ENCODE assay signal across 14 cellular contexts in genomic region chr1:229699613-229700242, GRCh38.
DNase-seq lines count a peak whose midpoint lies in the region; TF ChIP-seq lines count a peak whose summit lies in the region.
"Had no signal": no experiment of that assay in that cellular context is flagged by ENCODE, and none has a peak within 500 bp of the region (broad histone marks: within the 10 kb centered on the region; RNA-seq: fewer than 3 reads in every experiment).

No MANE protein-coding gene starts in this region.

- TF ChIP-seq EP300 in sigmoid colon (IDR thresholded peaks at IDR 0.05), result no peak

- intact Hi-C loops in sigmoid colon (cut with DNase I), result no loop called here

- H3K9me3 ChIP-seq in sigmoid colon (no peaks in the 10 kb centered on the region), Peyer's patch (no peaks in the 10 kb centered on the region)
- H3K9me3 ChIP-seq: spleen, transverse colon had no signal

- H3K27me3 ChIP-seq in sigmoid colon, result no peaks in the 10 kb centered on the region
- no peaks in the 10 kb centered on the region for H3K27me3 ChIP-seq in Peyer's patch
- H3K27me3 ChIP-seq: transverse colon had no signal

- H3K36me3 ChIP-seq in sigmoid colon (no peaks in the 10 kb centered on the region), Peyer's patch (no peaks in the 10 kb centered on the region)
- H3K36me3 ChIP-seq: spleen, transverse colon had no signal

- TF ChIP-seq CTCF in astrocyte of the cerebellum (IDR thresholded peaks at IDR 0.05; ENCODE audit: low read depth, low read length, missing control alignments) (no peak), sigmoid colon (IDR thresholded peaks at IDR 0.05) (no peak), Peyer's patch (IDR thresholded peaks at IDR 0.05) (no peak)

- POLR2A ChIA-PET in HEK293T (lab: Yijun Ruan, JAX), result no interaction called here

- peak overlapping the region in 3 of 4 donors; percentile 32 to 48 (median 37) for H3K27ac ChIP-seq in sigmoid colon
- H3K27ac ChIP-seq in Peyer's patch, result no peak overlapping the region
- H3K27ac ChIP-seq: spleen, transverse colon had no signal

- H3K4me3 ChIP-seq in astrocyte of the cerebellum (ENCODE audit: low read depth, low read length), result no peak overlapping the region
- no peak overlapping the region for H3K4me3 ChIP-seq in sigmoid colon
- H3K4me3 ChIP-seq in Peyer's patch, result no peak overlapping the region
- H3K4me3 ChIP-seq: spleen, transverse colon had no signal

- 67% methylated on average over 7 of the region's 7 CpGs for WGBS in sigmoid colon, 2 donors

- peaks cover 0 to 20% (median 9%) of the 10 kb centered on the region in 4 donors for H3K4me1 ChIP-seq in sigmoid colon
- H3K4me1 ChIP-seq in Peyer's patch, result no peaks in the 10 kb centered on the region
- H3K4me1 ChIP-seq: transverse colon had no signal

- CTCF ChIA-PET in HEK293T (lab: Yijun Ruan, JAX), result no interaction called here

- in situ Hi-C loops in astrocyte of the cerebellum (cut with HindIII; ENCODE audit: low sequenced_read_pairs) (no loop called here), KBM-7 (cut with MboI; ENCODE audit: low pct_unique_long_range_greater_than_20kb, low sequenced_read_pairs) (no loop called here)

- peak; percentile 5 for DNase-seq in HEK293T (ENCODE audit: extremely low spot score)
- DNase-seq in astrocyte of the cerebellum (ENCODE audit: low read depth), result peak; percentile 47
- DNase-seq in globus pallidus (ENCODE audit: low spot score), result peak; percentile 41
- no peak for DNase-seq in sigmoid colon
- no peak for DNase-seq in activated CD4-positive, alpha-beta T cell treated with anti-CD3 and anti-CD28 coated beads for 4 hours
- DNase-seq in KBM-7, result no peak
- no peak for DNase-seq in NCI-H2107 (lab: John Stamatoyannopoulos, UW)
- no peak for DNase-seq in Peyer's patch
- DNase-seq: activated effector memory CD4-positive, alpha-beta T cell treated with anti-CD3 and anti-CD28 coated beads, Interleukin-2, amount 50 U/mL, for 16 hours; effector CD8-positive, alpha-beta T cell; Kasumi-1; NCI-H526 treated with DMSO at 0.1 percent for 48 hours; spleen; transverse colon had no signal

- TF ChIP-seq POLR2A in sigmoid colon (IDR thresholded peaks at IDR 0.05) (no peak), Peyer's patch (IDR thresholded peaks at IDR 0.05) (no peak)

TF ChIP-seq in HEK293T, 16 proteins besides CTCF, POLR2A, EP300 and RAD21:
- TF ChIP-seq BHLHE40 (IDR thresholded peaks at IDR 0.05; ENCODE audit: borderline replicate concordance), result no peak
- TF ChIP-seq ELF4 (IDR thresholded peaks at IDR 0.05), result no peak
- no peak for TF ChIP-seq FOXM1 (IDR thresholded peaks at IDR 0.05; ENCODE audit: borderline replicate concordance)
- no peak for TF ChIP-seq LEF1 (IDR thresholded peaks at IDR 0.05; ENCODE audit: borderline replicate concordance)
- no peak for TF ChIP-seq L3MBTL2 (conservative IDR thresholded peaks at IDR 0.05)
- no peak for TF ChIP-seq TARDBP (IDR thresholded peaks at IDR 0.05)
- no peak for TF ChIP-seq FOXA1 (IDR thresholded peaks at IDR 0.05)
- no peak for TF ChIP-seq FOXK2 (IDR thresholded peaks at IDR 0.05)
- TF ChIP-seq ZNF384 (IDR thresholded peaks at IDR 0.05), result no peak
- TF ChIP-seq PKNOX1 (IDR thresholded peaks at IDR 0.05), result no peak
- no peak for TF ChIP-seq SUZ12 (IDR thresholded peaks at IDR 0.05)
- TF ChIP-seq CTBP1 (IDR thresholded peaks at IDR 0.05; ENCODE audit: borderline replicate concordance), result no peak
- no peak for TF ChIP-seq HDGF (IDR thresholded peaks at IDR 0.05; ENCODE audit: borderline replicate concordance)
- no peak for TF ChIP-seq ARNT (IDR thresholded peaks at IDR 0.05)
TF ChIP-seq in HEK293T: peak in this region for 0.

Comparison
In these comparisons a context has a peak if more than half of its experiments do, and no peak if none do; other contexts are left out.
1. DNase-seq: peak in HEK293T (single experiment), astrocyte of the cerebellum (single experiment) and globus pallidus (single experiment); none in sigmoid colon (single experiment), activated CD4-positive, alpha-beta T cell treated with anti-CD3 and anti-CD28 coated beads for 4 hours (0 of 2), KBM-7 (single experiment), NCI-H2107 (single experiment) and Peyer's patch (0 of 3).
2. H3K27ac ChIP-seq: peak in sigmoid colon (3 of 4); none in Peyer's patch (0 of 4).